Comparison of ENCODE assay signal across 21 cellular contexts in the genomic region with DNA sequence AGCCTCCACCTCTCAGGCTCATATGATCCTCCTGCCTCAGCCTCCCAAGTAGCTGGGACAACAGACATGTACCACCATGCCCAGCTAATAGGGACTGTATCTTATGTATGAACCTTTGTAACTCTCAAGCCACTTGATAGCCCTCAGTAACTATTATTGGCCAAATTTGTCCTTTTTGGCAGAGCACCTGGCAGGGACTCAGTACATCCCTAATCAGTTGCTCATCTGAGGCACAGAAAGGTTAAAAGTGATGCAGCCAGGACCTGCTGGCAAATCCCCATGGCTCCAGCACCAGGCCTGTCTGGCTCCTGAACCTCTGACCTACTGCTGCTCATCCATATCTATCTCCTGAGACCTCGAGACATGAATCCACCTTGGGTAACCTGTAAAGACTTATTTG. TPM values are rescaled to one million over a fixed set of nuclear protein-coding genes. Genes with fewer than 3 reads are reported as not detected.
DNase-seq lines count a peak whose midpoint lies in the region; ATAC-seq and TF ChIP-seq lines count a peak whose summit lies in the region.
"Had no signal": no experiment of that assay in that cellular context is flagged by ENCODE, and none has a peak within 500 bp of the region (broad histone marks: within the 10 kb centered on the region; RNA-seq: fewer than 3 reads in every experiment).

No MANE protein-coding gene starts in this region.

- no peaks in the 10 kb centered on the region for H3K9me3 Mint-ChIP-seq in MCF 10A (ENCODE audit: unreplicated experiment)
- H3K9me3 Mint-ChIP-seq in naive thymus-derived CD8-positive, alpha-beta T cell: no peaks in the 10 kb centered on the region
- H3K9me3 Mint-ChIP-seq in type B pancreatic cell: no peaks in the 10 kb centered on the region
- H3K9me3 Mint-ChIP-seq: H9, natural killer cell had no signal

- POLR2A ChIA-PET in MCF 10A (lab: Yijun Ruan, JAX): no interaction called here
- POLR2A ChIA-PET in naive thymus-derived CD8-positive, alpha-beta T cell (lab: Charles Lee): interaction anchor here (1.1 to 2.5 kb wide), 3 partner anchors 9 to 22 kb away, joined by 3 to 20 read pairs (median 19); partner anchors contain the start of gene XBP1

- H3K36me3 ChIP-seq in breast epithelium: no peaks in the 10 kb centered on the region

- H3K27me3 ChIP-seq in breast epithelium: no peaks in the 10 kb centered on the region

- H3K4me3 ChIP-seq in breast epithelium: no peak overlapping the region
- H3K4me3 ChIP-seq: GM12878, PC-9 had no signal

- H3K9me3 ChIP-seq in breast epithelium (no peaks in the 10 kb centered on the region), T-helper 17 cell (ENCODE audit: control insufficient read depth, low read length, poor library complexity, severe bottlenecking) (no peaks in the 10 kb centered on the region)

- ATAC-seq in T-helper 17 cell: no peak
- no peak for ATAC-seq in naive thymus-derived CD8-positive, alpha-beta T cell
- no peak for ATAC-seq in HG02852 (IDR thresholded peaks at IDR 0.05; ENCODE audit: unreplicated experiment)
- ATAC-seq: GM12878, natural killer cell had no signal

- intact Hi-C loops in breast epithelium (cut with DNase I; ENCODE audit: low total_unique reads): no loop called here
- intact Hi-C loops in MCF 10A (cut with micrococcal nuclease): no loop called here

- H3K36me3 Mint-ChIP-seq in MCF 10A (ENCODE audit: insufficient read depth, unreplicated experiment) (peaks cover 11% of the 10 kb centered on the region), T-helper 17 cell (ENCODE audit: low read depth) (peaks cover 2% of the 10 kb centered on the region), type B pancreatic cell (no peaks in the 10 kb centered on the region)
- peaks cover 0 to 2% (median 0%) of the 10 kb centered on the region in 3 donors for H3K36me3 Mint-ChIP-seq in naive thymus-derived CD8-positive, alpha-beta T cell
- H3K36me3 Mint-ChIP-seq: natural killer cell had no signal

- peaks cover 2 to 9% of the 10 kb centered on the region in 2 donors for H3K4me1 ChIP-seq in breast epithelium

- no TSS peak for BruUV-seq in MCF 10A (replicated peaks; lab: Mats Ljungman, UMichigan)

- TF ChIP-seq POLR2A in breast epithelium (IDR thresholded peaks at IDR 0.05): no peak

- no peaks in the 10 kb centered on the region for H3K27me3 Mint-ChIP-seq in MCF 10A (ENCODE audit: insufficient read depth, unreplicated experiment)
- H3K27me3 Mint-ChIP-seq in T-helper 17 cell: no peaks in the 10 kb centered on the region
- no peaks in the 10 kb centered on the region for H3K27me3 Mint-ChIP-seq in naive thymus-derived CD8-positive, alpha-beta T cell
- H3K27me3 Mint-ChIP-seq in type B pancreatic cell: no peaks in the 10 kb centered on the region

- DNase-seq in breast epithelium (ENCODE audit: low spot score in 2 of 2) (no peak), MCF 10A (ENCODE audit: unreplicated experiment) (no peak), T-helper 17 cell (no peak), type B pancreatic cell (ENCODE audit: extremely low spot score, unreplicated experiment) (no peak), NCI-H1694 (lab: John Stamatoyannopoulos, UW) (no peak), kidney tubule cell (ENCODE audit: low spot score) (no peak)
- DNase-seq in naive thymus-derived CD8-positive, alpha-beta T cell: no peak
- DNase-seq: activated naive CD4-positive, alpha-beta T cell; activated T-cell treated with anti-CD3 and anti-CD28 coated beads for 4 hours; caudate nucleus; glutamatergic neuron; H9; mesenchymal stem cell; natural killer cell; NCI-H187; NCI-H2227 treated with DMSO at 0.1 percent for 48 hours; NCI-H748 treated with DMSO at 0.1 percent for 48 hours; PC-9; SHP77 had no signal

- TF ChIP-seq CTCF in breast epithelium (IDR thresholded peaks at IDR 0.05) (no peak), MCF 10A (IDR thresholded peaks at IDR 0.05; ENCODE audit: unreplicated experiment) (no peak), type B pancreatic cell (conservative IDR thresholded peaks at IDR 0.05) (no peak)

- peak overlapping the region; percentile 73 to 91 for H3K27ac ChIP-seq in breast epithelium
- H3K27ac ChIP-seq: PC-9 had no signal

- H3K4me1 Mint-ChIP-seq in MCF 10A (ENCODE audit: insufficient read depth, unreplicated experiment) (no peaks in the 10 kb centered on the region), T-helper 17 cell (peaks cover 52% of the 10 kb centered on the region), type B pancreatic cell (ENCODE audit: unreplicated experiment) (peaks cover 20% of the 10 kb centered on the region)
- H3K4me1 Mint-ChIP-seq in naive thymus-derived CD8-positive, alpha-beta T cell: peaks cover 24 to 74% (median 59%) of the 10 kb centered on the region in 4 donors

- no peak overlapping the region for H3K27ac Mint-ChIP-seq in MCF 10A (ENCODE audit: low read depth, unreplicated experiment)
- peak overlapping the region; percentile 89 for H3K27ac Mint-ChIP-seq in T-helper 17 cell
- H3K27ac Mint-ChIP-seq in naive thymus-derived CD8-positive, alpha-beta T cell: peak overlapping the region in 9 of 10 donors; percentile 9 to 99 (median 77)
- peak overlapping the region; percentile 64 for H3K27ac Mint-ChIP-seq in type B pancreatic cell

- H3K4me3 Mint-ChIP-seq in MCF 10A (ENCODE audit: unreplicated experiment): no peak overlapping the region
- no peak overlapping the region for H3K4me3 Mint-ChIP-seq in T-helper 17 cell
- H3K4me3 Mint-ChIP-seq in naive thymus-derived CD8-positive, alpha-beta T cell: peak overlapping the region in 2 of 10 donors; percentile 19 to 70
- no peak overlapping the region for H3K4me3 Mint-ChIP-seq in type B pancreatic cell
- H3K4me3 Mint-ChIP-seq: H9, natural killer cell had no signal

- CTCF ChIA-PET in MCF 10A (lab: Yijun Ruan, JAX): interaction anchor here (0.6 to 1.1 kb wide), 3 partner anchors 15 to 249 kb away, joined by 3 to 4 read pairs (median 3); no protein-coding TSS in a partner anchor

RNA-seq across cellular contexts. Expression of gene XBP1, which starts 21.1 kb away (rescaled TPM):
- total RNA-seq in breast epithelium: 1,000 to 10,000 TPM in 2 of 3 donors, 100 to 1,000 TPM in 1; 156 to 1,772 (median 1,383) TPM
- total RNA-seq in MCF 10A (2022): 274 and 429 TPM in 2 replicates
- total RNA-seq in T-helper 17 cell: 100 to 1,000 TPM; 146 to 156 TPM
- total RNA-seq in naive thymus-derived CD8-positive, alpha-beta T cell: 10 to 100 TPM; 55.1 to 56.0 TPM
- 100 to 1,000 TPM; 150 to 238 (median 176) TPM for polyA plus RNA-seq in naive thymus-derived CD8-positive, alpha-beta T cell
- 127 and 170 TPM in 2 replicates for total RNA-seq in type B pancreatic cell (ENCODE audit: low replicate concordance)

RNA-seq across cellular contexts. Expression of gene CCDC117, which starts 49.0 kb away (rescaled TPM):
- total RNA-seq in breast epithelium: 10 to 100 TPM; 19.5 to 33.5 (median 23.9) TPM
- total RNA-seq in MCF 10A (2022): 12.1 and 14.6 TPM in 2 replicates
- total RNA-seq in T-helper 17 cell: 10 to 100 TPM; 13.9 to 24.5 TPM
- 10 to 100 TPM; 16.6 to 17.6 TPM for total RNA-seq in naive thymus-derived CD8-positive, alpha-beta T cell
- polyA plus RNA-seq in naive thymus-derived CD8-positive, alpha-beta T cell: 10 to 100 TPM in 1 of 3 donors, 1 to 10 TPM in 2; 7.2 to 11.1 (median 7.7) TPM
- total RNA-seq in type B pancreatic cell (ENCODE audit: low replicate concordance): 29.0 and 40.8 TPM in 2 replicates
